Comparison of ENCODE assay signal across 9 cellular contexts in genomic region chr6:11236351-11236750, GRCh38. TPM values are rescaled to one million over a fixed set of nuclear protein-coding genes. Genes with fewer than 3 reads are reported as not detected.
DNase-seq lines count a peak whose midpoint lies in the region; ATAC-seq, FAIRE-seq and TF ChIP-seq lines count a peak whose summit lies in the region.
"Had no signal": no experiment of that assay in that cellular context is flagged by ENCODE, and none has a peak within 500 bp of the region (broad histone marks: within the 10 kb centered on the region; RNA-seq: fewer than 3 reads in every experiment).

No MANE protein-coding gene starts in this region.

- H3K4me3 Mint-ChIP-seq in stimulated activated memory B cell treated with anti-CD40 and anti-IgM and Interleukin-4, amounts not matched to agents 10 μg/mL and 1 μg/mL and 100 μg/mL, for 72 hours = no peak overlapping the region
- H3K4me3 Mint-ChIP-seq in Calu3 (ENCODE audit: low read depth, unreplicated experiment) = no peak overlapping the region

- 55 to 57% methylated on average over 2 to 3 of the region's 3 CpGs for WGBS in transverse colon (ENCODE audit: low coverage in 1 of 2), 2 donors

- peaks cover 15% of the 10 kb centered on the region for H3K36me3 Mint-ChIP-seq in stimulated activated memory B cell treated with anti-CD40 and anti-IgM and Interleukin-4, amounts not matched to agents 10 μg/mL and 1 μg/mL and 100 μg/mL, for 72 hours
- peaks cover 22% of the 10 kb centered on the region for H3K36me3 Mint-ChIP-seq in Calu3 (ENCODE audit: insufficient read depth, unreplicated experiment)

- no peak for FAIRE-seq in RCC 7860 (lab: Jason Lieb, UNC)

- H3K27ac Mint-ChIP-seq in stimulated activated memory B cell treated with anti-CD40 and anti-IgM and Interleukin-4, amounts not matched to agents 10 μg/mL and 1 μg/mL and 100 μg/mL, for 72 hours = peak overlapping the region; percentile 36
- no peak overlapping the region for H3K27ac Mint-ChIP-seq in Calu3 (ENCODE audit: unreplicated experiment)

- intact Hi-C loops in Calu3 (cut with micrococcal nuclease; ENCODE audit: unreplicated experiment) = no loop called here
- intact Hi-C loops in transverse colon (cut with DNase I; ENCODE audit: low total_unique reads) = no loop called here

- peaks cover 7 to 20% (median 13%) of the 10 kb centered on the region in 4 donors for H3K4me1 ChIP-seq in transverse colon

- no peaks in the 10 kb centered on the region for H3K36me3 ChIP-seq in transverse colon

- DNase-seq in RCC 7860 (ENCODE audit: low spot score) = peak; percentile 40
- DNase-seq in choroid plexus epithelial cell (ENCODE audit: low read depth) = peak; percentile 53
- no peak for DNase-seq in Calu3
- no peak for DNase-seq in anterior cingulate cortex (lab: John Stamatoyannopoulos, UW)
- no peak for DNase-seq in caudate nucleus (lab: John Stamatoyannopoulos, UW)
- no peak for DNase-seq in transverse colon

- peaks cover 46% of the 10 kb centered on the region for H3K4me1 Mint-ChIP-seq in stimulated activated memory B cell treated with anti-CD40 and anti-IgM and Interleukin-4, amounts not matched to agents 10 μg/mL and 1 μg/mL and 100 μg/mL, for 72 hours
- peaks cover 21% of the 10 kb centered on the region for H3K4me1 Mint-ChIP-seq in Calu3 (ENCODE audit: low read depth, unreplicated experiment)

- no peaks in the 10 kb centered on the region for H3K27me3 ChIP-seq in transverse colon

- peaks cover 2% of the 10 kb centered on the region for H3K9me3 Mint-ChIP-seq in stimulated activated memory B cell treated with anti-CD40 and anti-IgM and Interleukin-4, amounts not matched to agents 10 μg/mL and 1 μg/mL and 100 μg/mL, for 72 hours
- no peaks in the 10 kb centered on the region for H3K9me3 Mint-ChIP-seq in Calu3 (ENCODE audit: low read depth, unreplicated experiment)

- H3K4me3 ChIP-seq in choroid plexus epithelial cell (ENCODE audit: low read depth, low read length) = no peak overlapping the region
- H3K4me3 ChIP-seq in transverse colon = no peak overlapping the region

- H3K27me3 Mint-ChIP-seq in stimulated activated memory B cell treated with anti-CD40 and anti-IgM and Interleukin-4, amounts not matched to agents 10 μg/mL and 1 μg/mL and 100 μg/mL, for 72 hours = no peaks in the 10 kb centered on the region
- no peaks in the 10 kb centered on the region for H3K27me3 Mint-ChIP-seq in Calu3 (ENCODE audit: unreplicated experiment)

- CTCF ChIA-PET in Calu3 (lab: Charles Lee) = no interaction called here

- TF ChIP-seq CTCF in choroid plexus epithelial cell (conservative IDR thresholded peaks at IDR 0.05; ENCODE audit: low read depth, low read length) = no peak
- no peak for TF ChIP-seq CTCF in Calu3 (IDR thresholded peaks at IDR 0.05; ENCODE audit: unreplicated experiment)
- no peak for TF ChIP-seq CTCF in transverse colon (IDR thresholded peaks at IDR 0.05)

- peak; percentile 25 for ATAC-seq in GM21381 (IDR thresholded peaks at IDR 0.05; ENCODE audit: unreplicated experiment)
- ATAC-seq in stimulated activated memory B cell treated with anti-CD40 and anti-IgM and Interleukin-4, amounts not matched to agents 10 μg/mL and 1 μg/mL and 100 μg/mL, for 72 hours = peak; percentile 49

- TF ChIP-seq POLR2A in transverse colon (IDR thresholded peaks at IDR 0.05) = no peak

- no peak for TF ChIP-seq EP300 in transverse colon (IDR thresholded peaks at IDR 0.05; ENCODE audit: low read depth)

- BruUV-seq in Calu3 (replicated peaks; lab: Mats Ljungman, UMichigan) = no TSS peak

- in situ Hi-C loops in transverse colon (cut with MboI; ENCODE audit: low pct_ligation_motif_present in 1 of 4, low pct_unique_long_range_greater_than_20kb in 1 of 4, low sequenced_read_pairs in 3 of 4) = no loop called here

- H3K27ac ChIP-seq in caudate nucleus (ENCODE audit: low read depth, low read length) = no peak overlapping the region
- peak overlapping the region in 1 of 4 donors; percentile 19 for H3K27ac ChIP-seq in transverse colon
- H3K27ac ChIP-seq: parathyroid adenoma had no signal

- H3K9me3 ChIP-seq in transverse colon = no peaks in the 10 kb centered on the region

RNA-seq across cellular contexts. Expression of gene NEDD9, which starts 3.9 kb away (rescaled TPM):
- total RNA-seq in Calu3 (2022) (18.2 and 28.1 TPM in 2 replicates), transverse colon (10 to 100 TPM; 34.6 to 82.7 (median 72.3) TPM)

Comparison
In these comparisons a context has a peak if more than half of its experiments do, and no peak if none do; other contexts are left out.
1. DNase-seq: peak in RCC 7860 (single experiment) and choroid plexus epithelial cell (single experiment); none in Calu3 (single experiment), anterior cingulate cortex (0 of 58), caudate nucleus (0 of 61) and transverse colon (single experiment).